ENCODE assay signal across 9 cellular contexts in the genomic region with DNA sequence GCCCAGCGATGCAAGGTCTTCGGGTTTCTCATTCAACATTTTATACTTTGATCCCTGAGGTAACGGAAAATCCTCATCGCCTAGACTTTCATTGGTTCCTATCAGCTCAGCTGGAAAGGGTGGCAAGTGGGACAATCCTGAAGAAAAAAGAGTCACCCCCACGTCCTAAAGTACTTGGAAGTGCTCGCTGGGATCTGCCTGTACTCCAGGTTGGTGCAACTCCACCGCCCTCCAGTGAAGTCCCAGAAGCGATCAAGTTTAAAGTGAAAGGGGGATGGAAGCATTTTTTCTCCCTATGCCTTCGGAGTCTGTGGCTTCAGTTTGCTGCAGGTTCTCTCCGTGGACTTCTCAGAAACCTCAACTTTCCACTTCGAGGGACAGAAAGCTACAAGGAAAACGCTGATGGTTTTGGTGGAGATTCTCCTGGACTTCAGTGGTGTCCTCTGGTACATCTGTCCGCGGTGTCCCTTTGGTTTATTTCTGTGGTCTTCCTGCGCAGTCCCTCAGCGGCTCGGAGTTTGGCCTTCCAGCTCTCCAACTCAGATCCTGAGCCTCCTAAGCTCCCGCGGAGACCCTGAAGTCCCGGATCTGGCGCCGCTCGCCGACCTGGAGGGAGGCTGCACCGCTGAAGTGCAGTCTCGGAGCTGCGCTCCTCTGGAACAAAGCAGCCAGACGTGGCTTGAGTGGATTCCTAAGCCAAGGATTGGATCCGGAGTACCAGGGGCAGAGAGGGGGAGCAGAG. TPM values are rescaled to one million over a fixed set of nuclear protein-coding genes. Genes with fewer than 3 reads are reported as not detected.
DNase-seq lines count a peak whose midpoint lies in the region; ATAC-seq and TF ChIP-seq lines count a peak whose summit lies in the region.
"Had no signal": no experiment of that assay in that cellular context is flagged by ENCODE, and none has a peak within 500 bp of the region (broad histone marks: within the 10 kb centered on the region; RNA-seq: fewer than 3 reads in every experiment).

No MANE protein-coding gene starts in this region.

- ATAC-seq in upper lobe of right lung (peak; percentile 50), HG02885 (IDR thresholded peaks at IDR 0.05; ENCODE audit: poor library complexity, unreplicated experiment) (no peak)

- H2BK120ac ChIP-seq in mesenchymal stem cell (ENCODE audit: low read depth, low read length): no peak overlapping the region

- H3K4me3 ChIP-seq in mesenchymal stem cell (ENCODE audit: insufficient read depth in 1 of 2, low read depth in 1 of 2, low read length in 2 of 2) (peak overlapping the region; percentile 60 to 85), upper lobe of right lung (peak overlapping the region; percentile 52)

- under 1% methylated on average over 29 of the region's 29 CpGs for WGBS in mesenchymal stem cell

- H3K9me3 ChIP-seq in mesenchymal stem cell (ENCODE audit: control insufficient read depth, low read length): no peaks in the 10 kb centered on the region
- H3K9me3 ChIP-seq in upper lobe of right lung: no peaks in the 10 kb centered on the region

- H2AK5ac ChIP-seq in mesenchymal stem cell (ENCODE audit: low read length, severe bottlenecking): no peak overlapping the region

- peak overlapping the region in 1 of 2 experiments; percentile 88 for H2BK12ac ChIP-seq in mesenchymal stem cell (ENCODE audit: low read length in 2 of 2)

- H3K18ac ChIP-seq in mesenchymal stem cell (ENCODE audit: low read depth in 1 of 2, low read length in 2 of 2): peak overlapping the region; percentile 67 to 89

- H3K4me1 ChIP-seq in mesenchymal stem cell (ENCODE audit: control insufficient read depth, insufficient read depth, low read depth, low read length) (peaks cover 9% of the 10 kb centered on the region), upper lobe of right lung (peaks cover 4% of the 10 kb centered on the region)

- H3K79me1 ChIP-seq in mesenchymal stem cell (replicated peaks; ENCODE audit: low read length, poor library complexity, severe bottlenecking): peaks cover 18% of the 10 kb centered on the region

- H3K4me2 ChIP-seq in mesenchymal stem cell (ENCODE audit: low read length, poor library complexity, severe bottlenecking): peak overlapping the region; percentile 100

- peak overlapping the region; percentile 75 for H2BK5ac ChIP-seq in mesenchymal stem cell (ENCODE audit: low read depth, low read length, poor library complexity, severe bottlenecking)

- no peak overlapping the region for H2BK15ac ChIP-seq in mesenchymal stem cell (ENCODE audit: low read depth, poor library complexity, severe bottlenecking)

- peak overlapping the region; percentile 75 for H4K91ac ChIP-seq in mesenchymal stem cell (ENCODE audit: low read length)

- peak overlapping the region; percentile 77 to 86 for H3K23ac ChIP-seq in mesenchymal stem cell (ENCODE audit: low read length in 2 of 2)

- H3K14ac ChIP-seq in mesenchymal stem cell (ENCODE audit: low read length in 2 of 2): peak overlapping the region in 1 of 2 experiments; percentile 75

- H3K27ac ChIP-seq in mesenchymal stem cell (ENCODE audit: low read length, poor library complexity, severe bottlenecking): peak overlapping the region; percentile 90
- H3K27ac ChIP-seq in upper lobe of right lung: no peak overlapping the region

- TF ChIP-seq CTCF in upper lobe of right lung (IDR thresholded peaks at IDR 0.05): no peak

- intact Hi-C loops in upper lobe of right lung (cut with DNase I): no loop called here

- no peaks in the 10 kb centered on the region for H3K36me3 ChIP-seq in mesenchymal stem cell (ENCODE audit: control insufficient read depth in 1 of 2, insufficient read depth in 2 of 2, low read depth in 1 of 2, low read length in 2 of 2)
- no peaks in the 10 kb centered on the region for H3K36me3 ChIP-seq in upper lobe of right lung

- DNase-seq in AG20443 (ENCODE audit: low spot score) (peak; percentile 66), NCI-H2029 (lab: John Stamatoyannopoulos, UW) (peak; percentile 75), dermis blood vessel endothelial cell (peak; percentile 26), mesenchymal stem cell (peak; percentile 92), upper lobe of right lung (peak; percentile 59), GDM1 (lab: John Stamatoyannopoulos, UW) (no peak)
- DNase-seq in activated effector memory CD4-positive, alpha-beta T cell treated with Interleukin-2 at 50 U/mL for 16 hours: no peak
- DNase-seq: activated B cell treated with CpG ODN at 0.5 μM for 24 hours had no signal

- H3K27me3 ChIP-seq in mesenchymal stem cell (ENCODE audit: control insufficient read depth in 1 of 2, insufficient read depth in 1 of 2, low read length in 2 of 2) (peaks cover 0 to 16% of the 10 kb centered on the region in 2 experiments), upper lobe of right lung (peaks cover 53% of the 10 kb centered on the region)

- H3K9ac ChIP-seq in mesenchymal stem cell (ENCODE audit: low read length): peak overlapping the region; percentile 91

- peak overlapping the region; percentile 69 for H4K8ac ChIP-seq in mesenchymal stem cell (ENCODE audit: low read length)

- H2AFZ ChIP-seq in mesenchymal stem cell (ENCODE audit: low read depth, low read length): peak overlapping the region; percentile 46

- H3K4ac ChIP-seq in mesenchymal stem cell (ENCODE audit: low read depth in 1 of 2, low read length in 2 of 2): peak overlapping the region in 1 of 2 experiments; percentile 88

RNA-seq across cellular contexts. Expression of a gene that starts 1.7 kb away (rescaled TPM):
- total RNA-seq in dermis blood vessel endothelial cell: not detected in 2 replicates
- polyA plus RNA-seq in mesenchymal stem cell (2013, experiment 1 of 2): 2.8 TPM
- polyA plus RNA-seq in mesenchymal stem cell (2013, experiment 2 of 2): 2.8 TPM
- total RNA-seq in upper lobe of right lung: 1.0 TPM

Comparison
In these comparisons a context has a peak if more than half of its experiments do, and no peak if none do; other contexts are left out.
1. DNase-seq: peak in AG20443 (single experiment), NCI-H2029 (single experiment), dermis blood vessel endothelial cell (single experiment), mesenchymal stem cell (single experiment) and upper lobe of right lung (single experiment); none in GDM1 (single experiment) and activated effector memory CD4-positive, alpha-beta T cell treated with Interleukin-2 at 50 U/mL for 16 hours (single experiment).